19 cellular contexts compared by ENCODE assay signal in the genomic region with DNA sequence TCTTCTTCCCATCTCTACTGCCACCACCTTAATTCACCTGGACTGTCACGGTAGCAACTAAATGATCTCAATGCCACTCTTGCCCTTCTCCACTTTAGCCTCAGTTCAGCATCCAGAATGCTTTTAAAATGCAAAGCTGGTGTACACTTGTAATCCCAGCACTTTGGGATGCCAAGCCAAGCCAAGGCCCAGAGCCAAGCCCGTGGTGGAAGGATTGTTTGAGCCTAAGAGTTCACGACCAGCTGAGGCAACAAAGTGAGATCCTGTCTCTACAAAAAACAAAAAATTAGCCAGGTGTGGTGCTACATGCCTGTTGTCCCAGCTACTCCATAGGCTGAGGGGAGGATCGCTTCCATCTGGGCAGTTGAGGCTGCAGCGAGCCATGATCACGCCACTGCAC. TPM values are rescaled to one million over a fixed set of nuclear protein-coding genes. Genes with fewer than 3 reads are reported as not detected.
DNase-seq lines count a peak whose midpoint lies in the region; ATAC-seq and TF ChIP-seq lines count a peak whose summit lies in the region.
"Had no signal": no experiment of that assay in that cellular context is flagged by ENCODE, and none has a peak within 500 bp of the region (broad histone marks: within the 10 kb centered on the region; RNA-seq: fewer than 3 reads in every experiment).

No MANE protein-coding gene starts in this region.

- peaks cover 35% of the 10 kb centered on the region for H3K4me1 ChIP-seq in neural progenitor cell
- H3K4me1 ChIP-seq in thyroid gland, result peaks cover 48 to 80% of the 10 kb centered on the region in 2 donors
- H3K4me1 ChIP-seq in CD8-positive, alpha-beta memory T cell (ENCODE audit: insufficient read depth, low read length), result peaks cover 8% of the 10 kb centered on the region

- H4K20me1 ChIP-seq in neural progenitor cell (ENCODE audit: low read depth), result peaks cover 30% of the 10 kb centered on the region

- H3K79me2 ChIP-seq in neural progenitor cell (ENCODE audit: low read depth), result peaks cover 59% of the 10 kb centered on the region

- intact Hi-C loops in thyroid gland (cut with DNase I), result no loop called here

- H3K27ac ChIP-seq in coronary artery, result peak overlapping the region; percentile 60 to 82
- no peak overlapping the region for H3K27ac ChIP-seq in neural progenitor cell
- peak overlapping the region; percentile 14 to 86 (median 68) for H3K27ac ChIP-seq in thyroid gland
- no peak overlapping the region for H3K27ac ChIP-seq in CD8-positive, alpha-beta memory T cell (ENCODE audit: low read depth, low read length)
- H3K27ac ChIP-seq: 22Rv1 had no signal

- DNase-seq in NCI-H2081 (lab: John Stamatoyannopoulos, UW), result peak; percentile 16 to 69
- DNase-seq in NCI-H2081 treated with DMSO at 0.1 percent for 48 hours (lab: John Stamatoyannopoulos, UW), result no peak
- DNase-seq in coronary artery (ENCODE audit: low spot score), result no peak
- DNase-seq in neural progenitor cell (ENCODE audit: low spot score), result no peak
- no peak for DNase-seq in thyroid gland
- DNase-seq in activated CD4-positive, alpha-beta T cell treated with anti-CD3 and anti-CD28 coated beads, Interleukin-2, amount 10 ng/mL, durations not matched to agents 7 days and 5 days, result no peak
- DNase-seq in CD8-positive, alpha-beta memory T cell, result no peak
- DNase-seq: activated effector memory CD4-positive, alpha-beta T cell treated with Interleukin-2 at 50 U/mL for 16 hours; BE2C; effector memory CD8-positive, alpha-beta T cell; KG1; NCI-H1105; T1000 had no signal

- peaks cover 74% of the 10 kb centered on the region for H3K4me1 Mint-ChIP-seq in neural progenitor cell
- peaks cover 22% of the 10 kb centered on the region for H3K4me1 Mint-ChIP-seq in activated CD4-positive, alpha-beta T cell treated with anti-CD3 and anti-CD28 coated beads, Interleukin-2, amount 10 ng/mL, durations not matched to agents 7 days and 5 days
- peaks cover 8 to 29% (median 22%) of the 10 kb centered on the region in 3 donors for H3K4me1 Mint-ChIP-seq in CD8-positive, alpha-beta memory T cell

- CTCF ChIA-PET in activated CD4-positive, alpha-beta T cell treated with anti-CD3 and anti-CD28 coated beads, Interleukin-2, amount 10 ng/mL, durations not matched to agents 7 days and 5 days (lab: Charles Lee), result interaction anchor here (1.5 kb wide), 1 partner anchor 33 kb away, joined by 4 read pairs; no protein-coding TSS in a partner anchor
- CTCF ChIA-PET in CD8-positive, alpha-beta memory T cell (lab: Charles Lee), result no interaction called here

- H3K9me3 ChIP-seq in neural progenitor cell (ENCODE audit: low read depth) (no peaks in the 10 kb centered on the region), thyroid gland (no peaks in the 10 kb centered on the region)
- H3K9me3 ChIP-seq in CD8-positive, alpha-beta memory T cell (ENCODE audit: low read length), result no peaks in the 10 kb centered on the region

- 79 to 83% methylated on average over 6 of the region's 6 CpGs for WGBS in thyroid gland, 2 donors

- no peaks in the 10 kb centered on the region for H3K9me3 Mint-ChIP-seq in neural progenitor cell
- no peaks in the 10 kb centered on the region for H3K9me3 Mint-ChIP-seq in activated CD4-positive, alpha-beta T cell treated with anti-CD3 and anti-CD28 coated beads, Interleukin-2, amount 10 ng/mL, durations not matched to agents 7 days and 5 days
- H3K9me3 Mint-ChIP-seq in CD8-positive, alpha-beta memory T cell, result no peaks in the 10 kb centered on the region
- H3K9me3 Mint-ChIP-seq: central memory CD8-positive, alpha-beta T cell; effector memory CD8-positive, alpha-beta T cell had no signal

- H3K4me2 ChIP-seq in neural progenitor cell, result no peak overlapping the region

- H3K27me3 Mint-ChIP-seq in neural progenitor cell (ENCODE audit: insufficient read depth, low read depth), result no peaks in the 10 kb centered on the region
- no peaks in the 10 kb centered on the region for H3K27me3 Mint-ChIP-seq in activated CD4-positive, alpha-beta T cell treated with anti-CD3 and anti-CD28 coated beads, Interleukin-2, amount 10 ng/mL, durations not matched to agents 7 days and 5 days
- H3K27me3 Mint-ChIP-seq in CD8-positive, alpha-beta memory T cell, result no peaks in the 10 kb centered on the region
- H3K27me3 Mint-ChIP-seq: central memory CD8-positive, alpha-beta T cell; effector memory CD8-positive, alpha-beta T cell had no signal

- H3K4me3 Mint-ChIP-seq in neural progenitor cell, result peak overlapping the region; percentile 2
- no peak overlapping the region for H3K4me3 Mint-ChIP-seq in activated CD4-positive, alpha-beta T cell treated with anti-CD3 and anti-CD28 coated beads, Interleukin-2, amount 10 ng/mL, durations not matched to agents 7 days and 5 days
- no peak overlapping the region for H3K4me3 Mint-ChIP-seq in CD8-positive, alpha-beta memory T cell
- H3K4me3 Mint-ChIP-seq: central memory CD8-positive, alpha-beta T cell; effector memory CD8-positive, alpha-beta T cell had no signal

- H3K4me3 ChIP-seq in coronary artery (no peak overlapping the region), neural progenitor cell (no peak overlapping the region), thyroid gland (replicated peaks in 1 of 3) (no peak overlapping the region)
- H3K4me3 ChIP-seq in CD8-positive, alpha-beta memory T cell (ENCODE audit: low read length), result no peak overlapping the region

- TF ChIP-seq POLR2A in thyroid gland (IDR thresholded peaks at IDR 0.05), result no peak

- no peak overlapping the region for H3K9ac ChIP-seq in neural progenitor cell

- H3K36me3 Mint-ChIP-seq in neural progenitor cell, result peaks cover 18% of the 10 kb centered on the region
- H3K36me3 Mint-ChIP-seq in activated CD4-positive, alpha-beta T cell treated with anti-CD3 and anti-CD28 coated beads, Interleukin-2, amount 10 ng/mL, durations not matched to agents 7 days and 5 days (ENCODE audit: low read depth), result peaks cover 10% of the 10 kb centered on the region
- peaks cover 0 to 37% (median 8%) of the 10 kb centered on the region in 3 donors for H3K36me3 Mint-ChIP-seq in CD8-positive, alpha-beta memory T cell

- H2AFZ ChIP-seq in neural progenitor cell (replicated peaks), result no peak overlapping the region

- POLR2A ChIA-PET in activated CD4-positive, alpha-beta T cell treated with anti-CD3 and anti-CD28 coated beads, Interleukin-2, amount 10 ng/mL, durations not matched to agents 7 days and 5 days (lab: Charles Lee), result no interaction called here
- POLR2A ChIA-PET in CD8-positive, alpha-beta memory T cell (lab: Charles Lee), result no interaction called here

- no peak for TF ChIP-seq CTCF in coronary artery (IDR thresholded peaks at IDR 0.05)
- no peak for TF ChIP-seq CTCF in neural progenitor cell (IDR thresholded peaks at IDR 0.05)
- no peak for TF ChIP-seq CTCF in thyroid gland (IDR thresholded peaks at IDR 0.05)

- H3K36me3 ChIP-seq in neural progenitor cell, result peaks cover 4% of the 10 kb centered on the region
- no peaks in the 10 kb centered on the region for H3K36me3 ChIP-seq in thyroid gland
- H3K36me3 ChIP-seq in CD8-positive, alpha-beta memory T cell (ENCODE audit: insufficient read depth, low read length), result no peaks in the 10 kb centered on the region

- peak overlapping the region; percentile 33 for H3K27ac Mint-ChIP-seq in neural progenitor cell
- no peak overlapping the region for H3K27ac Mint-ChIP-seq in activated CD4-positive, alpha-beta T cell treated with anti-CD3 and anti-CD28 coated beads, Interleukin-2, amount 10 ng/mL, durations not matched to agents 7 days and 5 days
- no peak overlapping the region for H3K27ac Mint-ChIP-seq in CD8-positive, alpha-beta memory T cell
- H3K27ac Mint-ChIP-seq: effector memory CD8-positive, alpha-beta T cell had no signal

- peaks cover 28% of the 10 kb centered on the region for H3F3A ChIP-seq in neural progenitor cell (ENCODE audit: low read depth)

- H3K27me3 ChIP-seq in neural progenitor cell (no peaks in the 10 kb centered on the region), thyroid gland (no peaks in the 10 kb centered on the region)
- H3K27me3 ChIP-seq in CD8-positive, alpha-beta memory T cell (ENCODE audit: insufficient read depth, low read length, poor library complexity, severe bottlenecking), result no peaks in the 10 kb centered on the region
- H3K27me3 ChIP-seq: BE2C had no signal

- no peak for ATAC-seq in HG03108 (IDR thresholded peaks at IDR 0.05; ENCODE audit: unreplicated experiment)
- ATAC-seq: effector memory CD8-positive, alpha-beta T cell; HCT116; Panc1 had no signal

RNA-seq across cellular contexts. Expression of gene CIPC, which starts 5.9 kb away (rescaled TPM):
- 22.5 and 24.3 TPM in 2 replicates for total RNA-seq in neural progenitor cell (ENCODE audit: low replicate concordance)
- 10 to 100 TPM; 37.6 to 59.5 (median 44.6) TPM for total RNA-seq in thyroid gland
- total RNA-seq in activated CD4-positive, alpha-beta T cell treated with anti-CD3 and anti-CD28 coated beads, Interleukin-2, amount 10 ng/mL, durations not matched to agents 7 days and 5 days, result 10 to 100 TPM; 14.4 to 15.1 TPM
- 10 to 100 TPM; 10.5 to 12.7 TPM for total RNA-seq in CD8-positive, alpha-beta memory T cell
- 6.2 TPM for polyA plus RNA-seq in CD8-positive, alpha-beta memory T cell

RNA-seq across cellular contexts. Expression of gene ZDHHC22, which starts 37.6 kb away (rescaled TPM):
- total RNA-seq in neural progenitor cell (ENCODE audit: low replicate concordance), result 0.07 and 0.31 TPM in 2 replicates
- total RNA-seq in thyroid gland, result not detected
- not detected for total RNA-seq in activated CD4-positive, alpha-beta T cell treated with anti-CD3 and anti-CD28 coated beads, Interleukin-2, amount 10 ng/mL, durations not matched to agents 7 days and 5 days
- total RNA-seq in CD8-positive, alpha-beta memory T cell, result not detected
- polyA plus RNA-seq in CD8-positive, alpha-beta memory T cell, result not detected
- total RNA-seq: mononuclear cell had no signal

Comparison
In these comparisons a context has a peak if more than half of its experiments do, and no peak if none do; other contexts are left out.
1. DNase-seq: peak in NCI-H2081 (2 of 2); none in NCI-H2081 treated with DMSO at 0.1 percent for 48 hours (single experiment), coronary artery (single experiment), neural progenitor cell (single experiment), thyroid gland (0 of 2), activated CD4-positive, alpha-beta T cell treated with anti-CD3 and anti-CD28 coated beads, Interleukin-2, amount 10 ng/mL, durations not matched to agents 7 days and 5 days (single experiment) and CD8-positive, alpha-beta memory T cell (0 of 5).
2. H3K27ac ChIP-seq: peak in coronary artery (2 of 2) and thyroid gland (3 of 3); none in neural progenitor cell (single experiment) and CD8-positive, alpha-beta memory T cell (single experiment).